Comparison of ENCODE assay signal across 1 cellular context in genomic region chr1:30084909-30085571, GRCh38.
TF ChIP-seq lines count a peak whose summit lies in the region.

No MANE protein-coding gene starts in this region.

TF ChIP-seq in IMR-90, 13 proteins besides CTCF, POLR2A, EP300 and RAD21 (continued from another document):
- TF ChIP-seq RFX5 (IDR thresholded peaks at IDR 0.05; ENCODE audit: low read depth, low read length), result no peak
- no peak for TF ChIP-seq RCOR1 (IDR thresholded peaks at IDR 0.05; ENCODE audit: insufficient replicate concordance, low read length)
- TF ChIP-seq CHD1 (IDR thresholded peaks at IDR 0.05; ENCODE audit: low read depth, low read length), result no peak
- TF ChIP-seq MXI1 (IDR thresholded peaks at IDR 0.05; ENCODE audit: borderline replicate concordance, low read depth, low read length), result no peak
- TF ChIP-seq USF2 (IDR thresholded peaks at IDR 0.05; ENCODE audit: low read depth, low read length), result no peak
- no peak for TF ChIP-seq MAZ (IDR thresholded peaks at IDR 0.05; ENCODE audit: borderline replicate concordance, low read depth, low read length)
- TF ChIP-seq SMC3 (IDR thresholded peaks at IDR 0.05; ENCODE audit: low read depth, low read length), result no peak
